Comparison of ENCODE assay signal across 2 cellular contexts in genomic region chr1:9456833-9457232, GRCh38.
TF ChIP-seq lines count a peak whose summit lies in the region.

No MANE protein-coding gene starts in this region.

TF ChIP-seq in HepG2, 621 proteins besides CTCF, POLR2A, EP300 and RAD21:
- no peak for TF ChIP-seq ZNF30 (CRISPR knock-in tag; IDR thresholded peaks at IDR 0.05)
- TF ChIP-seq CREB1 (IDR thresholded peaks at IDR 0.05): peak; percentile 95
- no peak for TF ChIP-seq CREB1 (CRISPR knock-in tag; IDR thresholded peaks at IDR 0.05)
- no peak for TF ChIP-seq GLMP (CRISPR knock-in tag; IDR thresholded peaks at IDR 0.05; ENCODE audit: borderline replicate concordance)
- TF ChIP-seq ZNF546 (CRISPR knock-in tag; conservative IDR thresholded peaks at IDR 0.05): no peak
- no peak for TF ChIP-seq FOXA3 (CRISPR knock-in tag; IDR thresholded peaks at IDR 0.05)
- TF ChIP-seq MED13 (CRISPR knock-in tag; IDR thresholded peaks at IDR 0.05): no peak
- TF ChIP-seq FOXJ3 (CRISPR knock-in tag; IDR thresholded peaks at IDR 0.05; ENCODE audit: borderline replicate concordance): no peak
- no peak for TF ChIP-seq CHD4 (IDR thresholded peaks at IDR 0.05; ENCODE audit: borderline replicate concordance, low read length)
- TF ChIP-seq TFDP1 (CRISPR knock-in tag; IDR thresholded peaks at IDR 0.05; ENCODE audit: borderline replicate concordance): no peak
- no peak for TF ChIP-seq ZNF337 (CRISPR knock-in tag; IDR thresholded peaks at IDR 0.05; ENCODE audit: borderline replicate concordance, low read depth)
- TF ChIP-seq ATF7 (IDR thresholded peaks at IDR 0.05): peak; percentile 97
- no peak for TF ChIP-seq ATF7 (CRISPR knock-in tag; IDR thresholded peaks at IDR 0.05)
- no peak for TF ChIP-seq BORCS8-MEF2B (CRISPR knock-in tag; IDR thresholded peaks at IDR 0.05)
- TF ChIP-seq ZC3H13 (CRISPR knock-in tag; IDR thresholded peaks at IDR 0.05): no peak
- TF ChIP-seq NFE2L1 (CRISPR knock-in tag; IDR thresholded peaks at IDR 0.05; ENCODE audit: borderline replicate concordance): no peak
TF ChIP-seq in HepG2: peak in this region for 2.

TF ChIP-seq in K562, 482 proteins besides CTCF, POLR2A, EP300 and RAD21:
- no peak for TF ChIP-seq ZFX (CRISPR knock-in tag; IDR thresholded peaks at IDR 0.05)
- no peak for TF ChIP-seq SPI1 (IDR thresholded peaks at IDR 0.05; ENCODE audit: borderline replicate concordance, low read depth, low read length)
- no peak for TF ChIP-seq GABPB1 (CRISPR knock-in tag; IDR thresholded peaks at IDR 0.05)
- TF ChIP-seq SRSF1 (IDR thresholded peaks at IDR 0.05; ENCODE audit: low read depth, low read length): no peak
- peak; percentile 60; the same call in 1 of the 2 replicates for TF ChIP-seq ATF7 (IDR thresholded peaks at IDR 0.05)
- TF ChIP-seq FOXP1 (CRISPR knock-in tag; IDR thresholded peaks at IDR 0.05): no peak
- TF ChIP-seq JUNB (CRISPR knock-in tag; conservative IDR thresholded peaks at IDR 0.05): 0 out of 2 replicates have a peak, but pooled peaks have one; percentile 49
- TF ChIP-seq ATF3 (IDR thresholded peaks at IDR 0.05): peak; percentile 78
- no peak for TF ChIP-seq ATF3 (CRISPR knock-in tag; conservative IDR thresholded peaks at IDR 0.05)
- TF ChIP-seq NBN (IDR thresholded peaks at IDR 0.05; ENCODE audit: low read depth): no peak
- TF ChIP-seq CBFA2T2 (conservative IDR thresholded peaks at IDR 0.05): no peak
- TF ChIP-seq JUND (IDR thresholded peaks at IDR 0.05; ENCODE audit: borderline replicate concordance, low read depth, low read length): no peak
- TF ChIP-seq JUND (tag; IDR thresholded peaks at IDR 0.05; ENCODE audit: borderline replicate concordance, low read depth, low read length): peak; percentile 17; the same call in 1 of the 3 replicates
- no peak for TF ChIP-seq ATF1 (CRISPR knock-in tag; IDR thresholded peaks at IDR 0.05)
- peak; percentile 58; the same call in 1 of the 2 replicates for TF ChIP-seq ATF1 (tag; IDR thresholded peaks at IDR 0.05)
